ENCODE assay signal across 15 cellular contexts in the genomic region with DNA sequence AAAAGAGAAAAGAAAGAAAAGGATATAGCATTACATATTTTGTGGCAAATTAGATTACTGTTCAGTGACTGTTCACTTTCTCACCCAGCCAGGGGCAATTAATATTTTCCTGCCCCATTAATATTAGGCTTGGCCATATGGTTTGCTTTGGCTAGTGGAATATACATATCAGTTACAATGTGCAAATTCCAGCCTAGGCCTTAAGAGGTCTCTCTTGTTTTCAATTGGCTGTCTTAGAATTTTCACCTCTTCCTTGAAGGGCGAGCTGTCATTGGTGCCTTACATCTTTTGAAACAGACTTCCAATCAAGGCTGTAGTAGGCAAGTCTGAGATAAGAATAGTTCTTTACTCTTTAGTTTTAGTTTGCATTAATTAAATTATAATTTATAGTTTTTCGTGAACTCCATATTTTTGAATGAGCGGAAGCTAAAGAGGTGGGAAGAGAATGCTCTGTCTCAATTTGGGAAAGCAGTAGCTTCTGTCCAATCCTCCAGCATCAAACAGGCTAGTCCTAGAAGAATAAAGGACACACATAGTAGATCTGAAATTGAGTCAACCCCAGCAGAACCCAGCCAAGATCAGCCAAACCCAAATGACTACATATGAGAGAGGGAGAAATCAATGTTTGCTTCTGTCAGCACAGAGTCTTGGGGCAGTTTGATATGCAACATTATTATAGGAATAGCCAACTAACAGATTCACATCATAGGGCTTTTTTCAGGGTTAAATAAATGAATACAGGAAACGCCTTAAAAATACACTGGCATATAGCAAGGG. TPM values are rescaled to one million over a fixed set of nuclear protein-coding genes. Genes with fewer than 3 reads are reported as not detected.
DNase-seq lines count a peak whose midpoint lies in the region; TF ChIP-seq lines count a peak whose summit lies in the region.
"Had no signal": no experiment of that assay in that cellular context is flagged by ENCODE, and none has a peak within 500 bp of the region (broad histone marks: within the 10 kb centered on the region; RNA-seq: fewer than 3 reads in every experiment).

No MANE protein-coding gene starts in this region.

- no peak overlapping the region for H3K27ac ChIP-seq in neural cell (ENCODE audit: low read length)

- TF ChIP-seq RAD21 in neural cell (conservative IDR thresholded peaks at IDR 0.05) = no peak

- H3K9ac ChIP-seq in neural cell (ENCODE audit: low read length) = no peak overlapping the region

- peak; percentile 14 for TF ChIP-seq CTCF in neural cell (IDR thresholded peaks at IDR 0.05; ENCODE audit: poor library complexity, severe bottlenecking)

- no peaks in the 10 kb centered on the region for H3K9me3 ChIP-seq in neural cell (ENCODE audit: low read length)

- no peaks in the 10 kb centered on the region for H3K27me3 ChIP-seq in neural cell (ENCODE audit: insufficient read depth, low read depth, low read length)

- H3F3A ChIP-seq in neural cell (ENCODE audit: insufficient read depth, low read length, poor library complexity, severe bottlenecking) = no peaks in the 10 kb centered on the region

- H2AFZ ChIP-seq in neural cell (ENCODE audit: low read depth, low read length) = no peak overlapping the region

- no peaks in the 10 kb centered on the region for H4K20me1 ChIP-seq in neural cell (ENCODE audit: insufficient read depth)

- H3K4me3 ChIP-seq in neural cell (ENCODE audit: low read length) = no peak overlapping the region

- in situ Hi-C loops in SK-MEL-5 (cut with HindIII; ENCODE audit: low pct_unique_long_range_greater_than_20kb, low sequenced_read_pairs) = no loop called here

- TF ChIP-seq EP300 in neural cell (conservative IDR thresholded peaks at IDR 0.05; ENCODE audit: poor library complexity, severe bottlenecking) = no peak

- H3K79me2 ChIP-seq in neural cell (replicated peaks; ENCODE audit: insufficient read depth, low read length) = no peaks in the 10 kb centered on the region

- H3K9me2 ChIP-seq in neural cell (ENCODE audit: insufficient read depth, low read length) = no peaks in the 10 kb centered on the region

- DNase-seq in SIG-M5 treated with dmso at 0.1 percent for 504 hours (lab: John Stamatoyannopoulos, UW; ENCODE audit: unreplicated experiment) (peak; percentile 20), SIG-M5 (lab: John Stamatoyannopoulos, UW) (no peak), NAMALWA (ENCODE audit: low spot score) (peak; percentile 24), SK-MEL-5 (ENCODE audit: low read depth, low spot score) (peak; percentile 30), glomerular visceral epithelial cell (ENCODE audit: extremely low spot score) (no peak), iPS-NIHi7 (ENCODE audit: extremely low spot score) (no peak)
- DNase-seq: COR-L47; NCI-H1048; NCI-H1436 treated with DMSO at 0.1 percent for 48 hours; NCI-H2081; NCI-H526; NK-92 treated with Interleukin-12 subunit alpha and Interleukin-12 subunit beta, amount 100 ng/mL, for 24 hours; SHP77; T-helper 17 cell had no signal

- H3K4me2 ChIP-seq in neural cell (ENCODE audit: low read length) = no peak overlapping the region

- no peaks in the 10 kb centered on the region for H3K36me3 ChIP-seq in neural cell (ENCODE audit: insufficient read depth, low read length)

TF ChIP-seq in neural cell, 6 proteins besides CTCF, POLR2A, EP300 and RAD21:
- no peak for TF ChIP-seq TAF1 (IDR thresholded peaks at IDR 0.05; ENCODE audit: low read depth)
- no peak for TF ChIP-seq SMC3 (conservative IDR thresholded peaks at IDR 0.05; ENCODE audit: poor library complexity)
- TF ChIP-seq, protein P1, sequence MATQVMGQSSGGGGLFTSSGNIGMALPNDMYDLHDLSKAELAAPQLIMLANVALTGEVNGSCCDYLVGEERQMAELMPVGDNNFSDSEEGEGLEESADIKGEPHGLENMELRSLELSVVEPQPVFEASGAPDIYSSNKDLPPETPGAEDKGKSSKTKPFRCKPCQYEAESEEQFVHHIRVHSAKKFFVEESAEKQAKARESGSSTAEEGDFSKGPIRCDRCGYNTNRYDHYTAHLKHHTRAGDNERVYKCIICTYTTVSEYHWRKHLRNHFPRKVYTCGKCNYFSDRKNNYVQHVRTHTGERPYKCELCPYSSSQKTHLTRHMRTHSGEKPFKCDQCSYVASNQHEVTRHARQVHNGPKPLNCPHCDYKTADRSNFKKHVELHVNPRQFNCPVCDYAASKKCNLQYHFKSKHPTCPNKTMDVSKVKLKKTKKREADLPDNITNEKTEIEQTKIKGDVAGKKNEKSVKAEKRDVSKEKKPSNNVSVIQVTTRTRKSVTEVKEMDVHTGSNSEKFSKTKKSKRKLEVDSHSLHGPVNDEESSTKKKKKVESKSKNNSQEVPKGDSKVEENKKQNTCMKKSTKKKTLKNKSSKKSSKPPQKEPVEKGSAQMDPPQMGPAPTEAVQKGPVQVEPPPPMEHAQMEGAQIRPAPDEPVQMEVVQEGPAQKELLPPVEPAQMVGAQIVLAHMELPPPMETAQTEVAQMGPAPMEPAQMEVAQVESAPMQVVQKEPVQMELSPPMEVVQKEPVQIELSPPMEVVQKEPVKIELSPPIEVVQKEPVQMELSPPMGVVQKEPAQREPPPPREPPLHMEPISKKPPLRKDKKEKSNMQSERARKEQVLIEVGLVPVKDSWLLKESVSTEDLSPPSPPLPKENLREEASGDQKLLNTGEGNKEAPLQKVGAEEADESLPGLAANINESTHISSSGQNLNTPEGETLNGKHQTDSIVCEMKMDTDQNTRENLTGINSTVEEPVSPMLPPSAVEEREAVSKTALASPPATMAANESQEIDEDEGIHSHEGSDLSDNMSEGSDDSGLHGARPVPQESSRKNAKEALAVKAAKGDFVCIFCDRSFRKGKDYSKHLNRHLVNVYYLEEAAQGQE (IDR thresholded peaks at IDR 0.05; ENCODE audit: borderline replicate concordance) = no peak
- TF ChIP-seq POLR2AphosphoS5 (IDR thresholded peaks at IDR 0.05) = no peak
- TF ChIP-seq EZH2 (IDR thresholded peaks at IDR 0.05; ENCODE audit: borderline replicate concordance, insufficient read depth, low read length, poor library complexity, severe bottlenecking) = no peak
- TF ChIP-seq MXI1 (conservative IDR thresholded peaks at IDR 0.05; ENCODE audit: poor library complexity, severe bottlenecking) = no peak

RNA-seq across cellular contexts. Expression of a gene that starts 6.3 kb away (rescaled TPM):
- total RNA-seq in SK-MEL-5 (2014; rRNA removed; shearing (Covaris generic)) = 168 and 179 TPM in 2 replicates
- 157 and 159 TPM in 2 replicates for polyA plus RNA-seq in SK-MEL-5 (2015; cell fraction: cytosol; rRNA removed)
- 78.6 and 79.7 TPM in 2 replicates for polyA plus RNA-seq in SK-MEL-5 (2015; cell fraction: nucleus; rRNA removed)
- polyA plus RNA-seq in neural cell = 183 and 255 TPM in 2 replicates
- 218 and 276 TPM in 2 replicates for polyA minus RNA-seq in neural cell

Comparison
In these comparisons a context has a peak if more than half of its experiments do, and no peak if none do; other contexts are left out.
1. DNase-seq: peak in SIG-M5 treated with dmso at 0.1 percent for 504 hours (single experiment), NAMALWA (single experiment) and SK-MEL-5 (single experiment); none in SIG-M5 (single experiment), glomerular visceral epithelial cell (single experiment) and iPS-NIHi7 (single experiment).